In genomic region chr1:28144203-28145135, GRCh38 we compare ENCODE assay signal across 1 cellular context.
A peak's percentile ranks its signal among the peaks of the same experiment; 100 is the strongest.
TF ChIP-seq lines count a peak whose summit lies in the region.

No MANE protein-coding gene starts in this region.

TF ChIP-seq in GM12878, 131 proteins besides CTCF, POLR2A, EP300 and RAD21 (continued from another document):
- TF ChIP-seq ELK1 (IDR thresholded peaks at IDR 0.05; ENCODE audit: low read depth, low read length), result no peak
- peak; percentile 99 for TF ChIP-seq RUNX3 (IDR thresholded peaks at IDR 0.05; ENCODE audit: low read length)
- TF ChIP-seq ZBTB4 (CRISPR knock-in tag; IDR thresholded peaks at IDR 0.05), result no peak
- no peak for TF ChIP-seq E2F8 (IDR thresholded peaks at IDR 0.05; ENCODE audit: low read depth, partially characterized antibody)
- TF ChIP-seq ESRRA (IDR thresholded peaks at IDR 0.05; ENCODE audit: low read length), result no peak
- no peak for TF ChIP-seq KDM1A (IDR thresholded peaks at IDR 0.05; ENCODE audit: borderline replicate concordance)
- TF ChIP-seq CREB1 (IDR thresholded peaks at IDR 0.05; ENCODE audit: low read depth), result peak; percentile 82
- TF ChIP-seq ZNF24 (IDR thresholded peaks at IDR 0.05), result 0 out of 2 replicates have a peak, but pooled peaks have one; percentile 74
- TF ChIP-seq FOXM1 (IDR thresholded peaks at IDR 0.05; ENCODE audit: low read depth, low read length), result peak; percentile 94; the same call in 1 of the 2 replicates
TF ChIP-seq in GM12878: peak in this region for 53.
